Comparison of ENCODE assay signal across 29 cellular contexts in the genomic region with DNA sequence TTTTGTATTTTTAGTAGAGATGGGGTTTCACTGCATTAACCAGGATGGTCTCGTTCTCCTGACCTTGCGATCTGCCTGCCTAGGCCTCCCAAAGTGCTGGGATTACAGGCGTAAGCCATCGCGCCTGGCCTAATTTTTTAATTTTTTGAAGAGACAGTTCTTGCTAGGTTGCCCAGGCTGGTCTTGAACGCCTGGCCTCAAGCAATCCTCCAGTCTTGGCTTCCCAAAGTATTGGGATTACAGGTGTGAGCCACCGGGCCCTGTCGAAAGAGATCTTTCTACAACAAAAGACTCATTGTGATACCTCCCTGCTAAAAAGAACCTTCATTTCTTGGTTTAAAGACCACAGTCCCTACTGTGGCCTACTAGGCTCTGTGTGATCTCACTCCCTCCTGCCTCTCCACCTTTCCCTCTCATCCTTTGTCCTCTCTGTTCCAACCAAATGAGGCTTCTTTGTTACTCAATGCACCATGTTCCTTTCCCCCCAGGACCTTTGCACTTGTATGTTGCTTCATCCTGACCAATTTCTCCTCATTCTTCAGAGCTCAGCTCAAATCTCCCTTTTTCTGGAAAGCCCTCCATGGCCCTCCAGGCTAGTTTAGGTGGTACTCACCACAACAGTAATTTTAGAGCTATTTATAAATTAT. TPM values are rescaled to one million over a fixed set of nuclear protein-coding genes. Genes with fewer than 3 reads are reported as not detected.
A peak's percentile ranks its signal among the peaks of the same experiment; 100 is the strongest.
DNase-seq lines count a peak whose midpoint lies in the region; ATAC-seq lines count a peak whose summit lies in the region.
"Had no signal": no experiment of that assay in that cellular context is flagged by ENCODE, and none has a peak within 500 bp of the region (broad histone marks: within the 10 kb centered on the region; RNA-seq: fewer than 3 reads in every experiment).

No MANE protein-coding gene starts in this region.

- intact Hi-C loops in CD4-positive, alpha-beta memory T cell (cut with micrococcal nuclease), result loop anchor here (10.0 kb wide), 1 partner anchor 84 kb away; no protein-coding TSS in a partner anchor
- intact Hi-C loops in activated T-helper 1 cell treated with anti-CD3 and anti-CD28 coated beads, Interleukin-12 subunit alpha, Interleukin-12 subunit beta, Interleukin-2, Interleukin-4 antibody, amounts not matched to agents 30 ng/mL and 10 ng/mL and 1 ng/mL, durations not matched to agents 14 hours and 24 hours and 36 hours (cut with micrococcal nuclease), result no loop called here

- WGBS in mesenchymal stem cell, result 96% methylated on average over 8 of the region's 8 CpGs

- H3K79me1 ChIP-seq in mesenchymal stem cell (replicated peaks; ENCODE audit: low read length, poor library complexity, severe bottlenecking), result peaks cover 5% of the 10 kb centered on the region

- CTCF ChIA-PET in CD4-positive, alpha-beta memory T cell (lab: Charles Lee; ENCODE audit: partially characterized antibody), result interaction anchor here (0.9 kb wide), 1 partner anchor 47 kb away, joined by 3 read pairs; a partner anchor contains a TSS

- H3K4me3 ChIP-seq in BLaER1 (0 out of 2 replicates have a peak overlapping the region, but pooled peaks have one; percentile 87), mesenchymal stem cell (ENCODE audit: insufficient read depth in 1 of 2, low read depth in 1 of 2, low read length in 2 of 2) (no peak overlapping the region)
- H3K4me3 ChIP-seq in CD4-positive, alpha-beta memory T cell (ENCODE audit: low read length in 2 of 2), result no peak overlapping the region
- H3K4me3 ChIP-seq: adrenal gland, upper lobe of right lung had no signal

- peaks cover 39% of the 10 kb centered on the region for H3K4me1 ChIP-seq in BLaER1
- H3K4me1 ChIP-seq in CD4-positive, alpha-beta memory T cell (ENCODE audit: insufficient read depth, low read length), result peaks cover 39% of the 10 kb centered on the region
- H3K4me1 ChIP-seq in mesenchymal stem cell (ENCODE audit: control insufficient read depth, insufficient read depth, low read depth, low read length), result peaks cover 16% of the 10 kb centered on the region

- no peak overlapping the region for H2BK15ac ChIP-seq in mesenchymal stem cell (ENCODE audit: low read depth, poor library complexity, severe bottlenecking)

- peak overlapping the region in 5 of 7 donors; percentile 35 to 96 (median 65) for H3K27ac Mint-ChIP-seq in CD4-positive, alpha-beta memory T cell
- no peak overlapping the region for H3K27ac Mint-ChIP-seq in activated T-helper 1 cell treated with anti-CD3 and anti-CD28 coated beads, Interleukin-12 subunit alpha, Interleukin-12 subunit beta, Interleukin-2, Interleukin-4 antibody, amounts not matched to agents 30 ng/mL and 10 ng/mL and 1 ng/mL, durations not matched to agents 14 hours and 24 hours and 36 hours
- H3K27ac Mint-ChIP-seq in naive thymus-derived CD8-positive, alpha-beta T cell, result peak overlapping the region in 9 of 10 donors; percentile 31 to 92 (median 63)
- H3K27ac Mint-ChIP-seq: progenitor cell of endocrine pancreas had no signal

- H3K14ac ChIP-seq in mesenchymal stem cell (ENCODE audit: low read length in 2 of 2), result no peak overlapping the region

- no peak overlapping the region for H4K8ac ChIP-seq in mesenchymal stem cell (ENCODE audit: low read length)

- peaks cover 13% of the 10 kb centered on the region for H3K36me3 ChIP-seq in BLaER1
- H3K36me3 ChIP-seq in CD4-positive, alpha-beta memory T cell (ENCODE audit: insufficient read depth, low read length), result no peaks in the 10 kb centered on the region
- H3K36me3 ChIP-seq in mesenchymal stem cell (ENCODE audit: control insufficient read depth in 1 of 2, insufficient read depth in 2 of 2, low read depth in 1 of 2, low read length in 2 of 2), result no peaks in the 10 kb centered on the region
- H3K36me3 ChIP-seq: adrenal gland, upper lobe of right lung had no signal

- no peak overlapping the region for H2AK5ac ChIP-seq in mesenchymal stem cell (ENCODE audit: low read length, severe bottlenecking)

- no peak overlapping the region for H2BK12ac ChIP-seq in mesenchymal stem cell (ENCODE audit: low read length in 2 of 2)

- H3K23ac ChIP-seq in mesenchymal stem cell (ENCODE audit: low read length in 2 of 2), result no peak overlapping the region

- no peak overlapping the region for H2BK120ac ChIP-seq in mesenchymal stem cell (ENCODE audit: low read depth, low read length)

- POLR2A ChIA-PET in CD4-positive, alpha-beta memory T cell (lab: Charles Lee; ENCODE audit: partially characterized antibody), result interaction anchor here (1.1 to 10.4 kb wide), 5 partner anchors 35 to 236 kb away, joined by 3 to 188 read pairs (median 4); a partner anchor contains a TSS
- POLR2A ChIA-PET in naive thymus-derived CD8-positive, alpha-beta T cell (lab: Charles Lee), result interaction anchor here (1.1 to 3.3 kb wide), 6 partner anchors 14 to 47 kb away, joined by 3 to 36 read pairs (median 10); a partner anchor contains a TSS

- H4K91ac ChIP-seq in mesenchymal stem cell (ENCODE audit: low read length), result no peak overlapping the region

- H3K9me3 ChIP-seq in BLaER1 (no peaks in the 10 kb centered on the region), mesenchymal stem cell (ENCODE audit: control insufficient read depth, low read length) (no peaks in the 10 kb centered on the region)
- H3K9me3 ChIP-seq in CD4-positive, alpha-beta memory T cell (ENCODE audit: control insufficient read depth in 1 of 2, low read length in 2 of 2), result no peaks in the 10 kb centered on the region
- H3K9me3 ChIP-seq: adrenal gland, upper lobe of right lung had no signal

- ATAC-seq in naive thymus-derived CD8-positive, alpha-beta T cell, result no peak
- ATAC-seq: Panc1; sciatic nerve; stimulated activated effector memory CD8-positive, alpha-beta T cell treated with anti-CD3 and anti-CD28 coated beads, Interleukin-12 subunit alpha, Interleukin-12 subunit beta, amount 100 ng/mL, for 72 hours; upper lobe of right lung had no signal

- H3K4me2 ChIP-seq in BLaER1 (peak overlapping the region; percentile 93), mesenchymal stem cell (ENCODE audit: low read length, poor library complexity, severe bottlenecking) (no peak overlapping the region)

- no peaks in the 10 kb centered on the region for H3K27me3 Mint-ChIP-seq in CD4-positive, alpha-beta memory T cell
- no peaks in the 10 kb centered on the region for H3K27me3 Mint-ChIP-seq in activated T-helper 1 cell treated with anti-CD3 and anti-CD28 coated beads, Interleukin-12 subunit alpha, Interleukin-12 subunit beta, Interleukin-2, Interleukin-4 antibody, amounts not matched to agents 30 ng/mL and 10 ng/mL and 1 ng/mL, durations not matched to agents 14 hours and 24 hours and 36 hours (ENCODE audit: insufficient read depth)
- H3K27me3 Mint-ChIP-seq in naive thymus-derived CD8-positive, alpha-beta T cell, result no peaks in the 10 kb centered on the region

- H2BK5ac ChIP-seq in mesenchymal stem cell (ENCODE audit: low read depth, low read length, poor library complexity, severe bottlenecking), result no peak overlapping the region

- peaks cover 0 to 8% of the 10 kb centered on the region in 2 donors for H3K36me3 Mint-ChIP-seq in CD4-positive, alpha-beta memory T cell
- peaks cover 19% of the 10 kb centered on the region for H3K36me3 Mint-ChIP-seq in activated T-helper 1 cell treated with anti-CD3 and anti-CD28 coated beads, Interleukin-12 subunit alpha, Interleukin-12 subunit beta, Interleukin-2, Interleukin-4 antibody, amounts not matched to agents 30 ng/mL and 10 ng/mL and 1 ng/mL, durations not matched to agents 14 hours and 24 hours and 36 hours (ENCODE audit: low read depth)
- H3K36me3 Mint-ChIP-seq in naive thymus-derived CD8-positive, alpha-beta T cell, result peaks cover 0 to 6% (median 0%) of the 10 kb centered on the region in 3 donors
- H3K36me3 Mint-ChIP-seq: brain; stimulated activated effector memory CD8-positive, alpha-beta T cell treated with anti-CD3 and anti-CD28 coated beads, Interleukin-12 subunit alpha, Interleukin-12 subunit beta, amount 100 ng/mL, for 72 hours had no signal

- peaks cover 29 to 43% (median 37%) of the 10 kb centered on the region in 4 donors for H3K4me1 Mint-ChIP-seq in CD4-positive, alpha-beta memory T cell
- peaks cover 41% of the 10 kb centered on the region for H3K4me1 Mint-ChIP-seq in activated T-helper 1 cell treated with anti-CD3 and anti-CD28 coated beads, Interleukin-12 subunit alpha, Interleukin-12 subunit beta, Interleukin-2, Interleukin-4 antibody, amounts not matched to agents 30 ng/mL and 10 ng/mL and 1 ng/mL, durations not matched to agents 14 hours and 24 hours and 36 hours (ENCODE audit: low read depth)
- peaks cover 24 to 44% (median 43%) of the 10 kb centered on the region in 4 donors for H3K4me1 Mint-ChIP-seq in naive thymus-derived CD8-positive, alpha-beta T cell

- peak overlapping the region in 4 of 8 donors; percentile 9 to 65 (median 41) for H3K4me3 Mint-ChIP-seq in CD4-positive, alpha-beta memory T cell
- H3K4me3 Mint-ChIP-seq in activated T-helper 1 cell treated with anti-CD3 and anti-CD28 coated beads, Interleukin-12 subunit alpha, Interleukin-12 subunit beta, Interleukin-2, Interleukin-4 antibody, amounts not matched to agents 30 ng/mL and 10 ng/mL and 1 ng/mL, durations not matched to agents 14 hours and 24 hours and 36 hours, result peak overlapping the region; percentile 37
- H3K4me3 Mint-ChIP-seq in naive thymus-derived CD8-positive, alpha-beta T cell, result peak overlapping the region in 4 of 10 donors; percentile 2 to 62 (median 38)

- peaks cover 0 to 2% (median 0%) of the 10 kb centered on the region in 8 donors for H3K9me3 Mint-ChIP-seq in CD4-positive, alpha-beta memory T cell
- H3K9me3 Mint-ChIP-seq in activated T-helper 1 cell treated with anti-CD3 and anti-CD28 coated beads, Interleukin-12 subunit alpha, Interleukin-12 subunit beta, Interleukin-2, Interleukin-4 antibody, amounts not matched to agents 30 ng/mL and 10 ng/mL and 1 ng/mL, durations not matched to agents 14 hours and 24 hours and 36 hours, result no peaks in the 10 kb centered on the region
- H3K9me3 Mint-ChIP-seq in naive thymus-derived CD8-positive, alpha-beta T cell, result no peaks in the 10 kb centered on the region
- H3K9me3 Mint-ChIP-seq: stimulated activated effector memory CD8-positive, alpha-beta T cell treated with anti-CD3 and anti-CD28 coated beads, Interleukin-12 subunit alpha, Interleukin-12 subunit beta, amount 100 ng/mL, for 72 hours had no signal

- H3K4ac ChIP-seq in mesenchymal stem cell (ENCODE audit: low read depth in 1 of 2, low read length in 2 of 2), result no peak overlapping the region

- H4K20me1 ChIP-seq in BLaER1, result peaks cover 5% of the 10 kb centered on the region; the same call in 1 of the 2 replicates

- H3K27ac ChIP-seq in BLaER1 (no peak overlapping the region), mesenchymal stem cell (ENCODE audit: low read length, poor library complexity, severe bottlenecking) (no peak overlapping the region)
- H3K27ac ChIP-seq in CD4-positive, alpha-beta memory T cell (ENCODE audit: low read depth, low read length), result no peak overlapping the region
- H3K27ac ChIP-seq: C4-2B, upper lobe of right lung had no signal

- DNase-seq in CD4-positive, alpha-beta memory T cell, result no peak
- DNase-seq in activated T-helper 1 cell treated with anti-CD3 and anti-CD28 coated beads, Interleukin-12 subunit alpha, Interleukin-12 subunit beta, Interleukin-2, Interleukin-4 antibody, amounts not matched to agents 30 ng/mL and 10 ng/mL and 1 ng/mL, durations not matched to agents 14 hours and 24 hours and 36 hours (ENCODE audit: low spot score), result no peak
- no peak for DNase-seq in naive thymus-derived CD8-positive, alpha-beta T cell
- DNase-seq in mesenchymal stem cell (no peak), SHP77 (lab: John Stamatoyannopoulos, UW) (no peak)
- no peak for DNase-seq in central memory CD4-positive, alpha-beta T cell
- DNase-seq: activated naive CD4-positive, alpha-beta T cell; activated T-cell treated with anti-CD3 and anti-CD28 coated beads for 4 hours; adrenal gland; NCI-H1092 treated with DMSO at 0.1 percent for 48 hours; NCI-H187 treated with DMSO at 0.1 percent for 48 hours; NCI-H2227 treated with DMSO at 0.1 percent for 48 hours; NCI-H69; SHP77 treated with DMSO at 0.1 percent for 48 hours; stimulated activated CD4-positive, alpha-beta T cell treated with anti-CD3 and anti-CD28 coated beads, Interleukin-12 subunit alpha, Interleukin-12 subunit beta, amount 100 ng/mL, for 4 hours; stimulated activated CD4-positive, alpha-beta T cell treated with anti-CD3 and anti-CD28 coated beads, Interleukin-4, amount 100 ng/mL, for 1 hour; upper lobe of right lung had no signal

- no peak overlapping the region for H2AFZ ChIP-seq in mesenchymal stem cell (ENCODE audit: low read depth, low read length)

- H3K27me3 ChIP-seq in BLaER1, result no peaks in the 10 kb centered on the region
- H3K27me3 ChIP-seq in CD4-positive, alpha-beta memory T cell (ENCODE audit: insufficient read depth, low read length), result no peaks in the 10 kb centered on the region
- no peaks in the 10 kb centered on the region for H3K27me3 ChIP-seq in mesenchymal stem cell (ENCODE audit: control insufficient read depth in 1 of 2, insufficient read depth in 1 of 2, low read length in 2 of 2)
- H3K27me3 ChIP-seq: adrenal gland, upper lobe of right lung had no signal

- no peak overlapping the region for H3K18ac ChIP-seq in mesenchymal stem cell (ENCODE audit: low read depth in 1 of 2, low read length in 2 of 2)

- H3K9ac ChIP-seq in BLaER1 (0 out of 2 replicates have a peak overlapping the region, but pooled peaks have one; percentile 97), mesenchymal stem cell (ENCODE audit: low read length) (no peak overlapping the region)

RNA-seq across cellular contexts. Expression of a gene that starts 1.5 kb away (rescaled TPM):
- 10 to 100 TPM; 26.3 to 27.5 TPM for total RNA-seq in CD4-positive, alpha-beta memory T cell
- 10 to 100 TPM; 34.1 to 34.4 TPM for polyA plus RNA-seq in CD4-positive, alpha-beta memory T cell
- total RNA-seq in activated T-helper 1 cell treated with anti-CD3 and anti-CD28 coated beads, Interleukin-12 subunit alpha, Interleukin-12 subunit beta, Interleukin-2, Interleukin-4 antibody, amounts not matched to agents 30 ng/mL and 10 ng/mL and 1 ng/mL, durations not matched to agents 14 hours and 24 hours and 36 hours, result 32.7 and 32.8 TPM in 2 replicates
- total RNA-seq in naive thymus-derived CD8-positive, alpha-beta T cell, result 10 to 100 TPM; 25.0 to 30.4 TPM
- 10 to 100 TPM; 30.2 to 34.5 (median 30.3) TPM for polyA plus RNA-seq in naive thymus-derived CD8-positive, alpha-beta T cell
- 35.3 TPM for polyA plus RNA-seq in mesenchymal stem cell (2013, experiment 1 of 2)
- 36.1 TPM for polyA plus RNA-seq in mesenchymal stem cell (2013, experiment 2 of 2)

RNA-seq across cellular contexts. Expression of a gene that starts 32.3 kb away (rescaled TPM):
- total RNA-seq in CD4-positive, alpha-beta memory T cell, result 10 to 100 TPM; 64.8 to 75.6 TPM
- 1 to 10 TPM; 3.2 to 8.4 TPM for polyA plus RNA-seq in CD4-positive, alpha-beta memory T cell
- 5.7 and 6.0 TPM in 2 replicates for total RNA-seq in activated T-helper 1 cell treated with anti-CD3 and anti-CD28 coated beads, Interleukin-12 subunit alpha, Interleukin-12 subunit beta, Interleukin-2, Interleukin-4 antibody, amounts not matched to agents 30 ng/mL and 10 ng/mL and 1 ng/mL, durations not matched to agents 14 hours and 24 hours and 36 hours
- total RNA-seq in naive thymus-derived CD8-positive, alpha-beta T cell, result 10 to 100 TPM; 83.4 to 89.0 TPM
- polyA plus RNA-seq in naive thymus-derived CD8-positive, alpha-beta T cell, result 10 to 100 TPM in 1 of 3 donors, 1 to 10 TPM in 2; 7.1 to 12.1 (median 7.9) TPM
- polyA plus RNA-seq in mesenchymal stem cell (2013, experiment 1 of 2), result not detected
- polyA plus RNA-seq in mesenchymal stem cell (2013, experiment 2 of 2), result not detected
- total RNA-seq: chondrocyte, glomerular endothelial cell, lower leg skin, M059J had no signal
- polyA plus RNA-seq: AG04450 had no signal

RNA-seq across cellular contexts. Expression of a gene that starts 47.8 kb away (rescaled TPM):
- total RNA-seq in CD4-positive, alpha-beta memory T cell, result 100 to 1,000 TPM; 151 to 159 TPM
- polyA plus RNA-seq in CD4-positive, alpha-beta memory T cell, result 10 to 100 TPM; 22.4 to 42.7 TPM
- total RNA-seq in activated T-helper 1 cell treated with anti-CD3 and anti-CD28 coated beads, Interleukin-12 subunit alpha, Interleukin-12 subunit beta, Interleukin-2, Interleukin-4 antibody, amounts not matched to agents 30 ng/mL and 10 ng/mL and 1 ng/mL, durations not matched to agents 14 hours and 24 hours and 36 hours, result 62.5 and 67.8 TPM in 2 replicates
- total RNA-seq in naive thymus-derived CD8-positive, alpha-beta T cell, result 100 to 1,000 TPM; 171 to 178 TPM
- 10 to 100 TPM; 31.6 to 40.9 (median 32.7) TPM for polyA plus RNA-seq in naive thymus-derived CD8-positive, alpha-beta T cell
- polyA plus RNA-seq in mesenchymal stem cell (2013, experiment 1 of 2), result 17.9 TPM
- polyA plus RNA-seq in mesenchymal stem cell (2013, experiment 2 of 2), result 18.2 TPM
